ENCODE assay signal across 21 cellular contexts in the genomic region with DNA sequence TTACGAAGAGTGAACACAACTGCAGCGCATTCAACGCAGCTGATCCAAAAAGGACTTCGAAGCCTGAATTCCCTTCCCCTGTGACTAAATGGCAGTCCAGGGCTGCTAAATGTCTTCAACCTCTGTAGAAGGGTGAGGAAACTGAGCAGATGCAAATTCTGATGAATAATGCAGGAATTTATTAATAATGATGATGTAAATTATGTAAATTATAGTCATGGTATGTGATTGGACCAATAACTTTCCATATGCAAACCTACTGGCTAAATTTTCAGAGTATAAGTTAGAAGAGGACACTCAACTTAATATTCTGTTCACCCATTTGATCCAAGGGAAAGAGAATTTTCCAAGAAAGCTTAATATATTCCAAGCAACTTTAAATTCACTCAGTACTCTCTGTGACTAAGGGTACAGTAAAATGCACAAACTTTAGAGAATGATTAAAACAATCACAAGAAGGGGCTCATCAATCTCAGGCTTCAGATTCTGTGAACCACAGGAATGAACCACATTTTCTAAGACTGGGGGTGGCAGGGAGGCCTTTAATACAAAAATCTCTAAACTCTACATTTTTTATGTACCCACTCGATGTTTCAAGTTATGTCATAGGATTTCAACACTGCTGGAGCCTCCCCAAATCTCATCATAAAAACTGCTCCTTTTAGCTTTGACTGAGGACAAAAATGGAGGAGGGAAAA. TPM values are rescaled to one million over a fixed set of nuclear protein-coding genes. Genes with fewer than 3 reads are reported as not detected.
DNase-seq lines count a peak whose midpoint lies in the region; ATAC-seq, FAIRE-seq and TF ChIP-seq lines count a peak whose summit lies in the region.
"Had no signal": no experiment of that assay in that cellular context is flagged by ENCODE, and none has a peak within 500 bp of the region (broad histone marks: within the 10 kb centered on the region; RNA-seq: fewer than 3 reads in every experiment).

No MANE protein-coding gene starts in this region.

- peak overlapping the region; percentile 83 for H3K4me2 ChIP-seq in astrocyte (ENCODE audit: low read length)

- no peaks in the 10 kb centered on the region for H3K27me3 Mint-ChIP-seq in astrocyte (ENCODE audit: low read depth, unreplicated experiment)
- peaks cover 44% of the 10 kb centered on the region for H3K27me3 Mint-ChIP-seq in T-helper 2 cell treated with Interferon-gamma antibody and Interleukin-4, amounts not matched to agents 5 μg/mL and 100 μg/mL, for 36 hours (ENCODE audit: low read depth)

- H3K9me3 Mint-ChIP-seq in astrocyte (ENCODE audit: unreplicated experiment): peaks cover 1% of the 10 kb centered on the region
- no peaks in the 10 kb centered on the region for H3K9me3 Mint-ChIP-seq in T-helper 2 cell treated with Interferon-gamma antibody and Interleukin-4, amounts not matched to agents 5 μg/mL and 100 μg/mL, for 36 hours

- H3K4me3 Mint-ChIP-seq in astrocyte (ENCODE audit: unreplicated experiment): peak overlapping the region; percentile 17
- no peak overlapping the region for H3K4me3 Mint-ChIP-seq in T-helper 2 cell treated with Interferon-gamma antibody and Interleukin-4, amounts not matched to agents 5 μg/mL and 100 μg/mL, for 36 hours

- H3K4me1 Mint-ChIP-seq in astrocyte (ENCODE audit: low read depth, unreplicated experiment): peaks cover 32% of the 10 kb centered on the region
- no peaks in the 10 kb centered on the region for H3K4me1 Mint-ChIP-seq in T-helper 2 cell treated with Interferon-gamma antibody and Interleukin-4, amounts not matched to agents 5 μg/mL and 100 μg/mL, for 36 hours (ENCODE audit: low read depth)

- no peaks in the 10 kb centered on the region for H3K9me3 ChIP-seq in astrocyte (ENCODE audit: insufficient read depth, low read depth, low read length)
- no peaks in the 10 kb centered on the region for H3K9me3 ChIP-seq in iPS-18a (ENCODE audit: control insufficient read depth, low read depth, low read length)
- no peaks in the 10 kb centered on the region for H3K9me3 ChIP-seq in stomach smooth muscle (ENCODE audit: control insufficient read depth in 2 of 2, low read length in 2 of 2)
- H3K9me3 ChIP-seq: gastrocnemius medialis, upper lobe of right lung had no signal

- ATAC-seq in GM21423 (IDR thresholded peaks at IDR 0.05; ENCODE audit: unreplicated experiment): no peak
- ATAC-seq in GM21390 (IDR thresholded peaks at IDR 0.05; ENCODE audit: unreplicated experiment): no peak
- ATAC-seq: gastrocnemius medialis, upper lobe of right lung had no signal

- FAIRE-seq in astrocyte (lab: Jason Lieb, UNC): no peak
- FAIRE-seq: kidney had no signal

- H3K4me3 ChIP-seq in astrocyte (ENCODE audit: insufficient read depth, low read depth, low read length) (no peak overlapping the region), iPS-18a (ENCODE audit: low read length) (peak overlapping the region; percentile 89), stomach smooth muscle (ENCODE audit: low read length in 2 of 2) (peak overlapping the region; percentile 72 to 81)
- H3K4me3 ChIP-seq: gastrocnemius medialis had no signal

- peak overlapping the region; percentile 1 for H3K27ac Mint-ChIP-seq in astrocyte (ENCODE audit: unreplicated experiment)
- no peak overlapping the region for H3K27ac Mint-ChIP-seq in T-helper 2 cell treated with Interferon-gamma antibody and Interleukin-4, amounts not matched to agents 5 μg/mL and 100 μg/mL, for 36 hours

- peak; percentile 8 for DNase-seq in GM04503 (ENCODE audit: low read depth)
- peak; percentile 75 for DNase-seq in astrocyte (ENCODE audit: low read depth)
- no peak for DNase-seq in T-helper 9 cell
- DNase-seq in T-helper 2 cell treated with Interferon-gamma antibody and Interleukin-4, amounts not matched to agents 5 μg/mL and 100 μg/mL, for 36 hours (ENCODE audit: low spot score): no peak
- DNase-seq: activated CD4-positive, alpha-beta T cell treated with anti-CD3 and anti-CD28 coated beads for 1 hour; activated T-cell treated with anti-CD3 and anti-CD28 coated beads, Interleukin-2, amount 50 U/mL, for 1 hour; C1 segment of cervical spinal cord; gastrocnemius medialis; GDM1; H7; KG1; kidney; NCI-H1694; NCI-H524 treated with DMSO at 0.1 percent for 48 hours; T-helper 1 cell; upper lobe of right lung had no signal

- peaks cover 15% of the 10 kb centered on the region for H3K4me1 ChIP-seq in astrocyte (ENCODE audit: insufficient read depth, low read length)
- H3K4me1 ChIP-seq in iPS-18a (ENCODE audit: control insufficient read depth, low read depth, low read length): peaks cover 71% of the 10 kb centered on the region
- peaks cover 50% of the 10 kb centered on the region for H3K4me1 ChIP-seq in stomach smooth muscle (ENCODE audit: control insufficient read depth, insufficient read depth, low read length)

- no peaks in the 10 kb centered on the region for H3K36me3 ChIP-seq in astrocyte (ENCODE audit: insufficient read depth, low read length)
- peaks cover 47% of the 10 kb centered on the region for H3K36me3 ChIP-seq in iPS-18a (ENCODE audit: control insufficient read depth, low read depth, low read length)
- H3K36me3 ChIP-seq in stomach smooth muscle (ENCODE audit: control insufficient read depth in 2 of 2, insufficient read depth in 2 of 2, low read length in 2 of 2): no peaks in the 10 kb centered on the region
- H3K36me3 ChIP-seq: gastrocnemius medialis, upper lobe of right lung had no signal

- peaks cover 3% of the 10 kb centered on the region for H3K79me2 ChIP-seq in astrocyte (ENCODE audit: insufficient read depth, low read length)

- H3K9ac ChIP-seq in astrocyte (ENCODE audit: low read length) (no peak overlapping the region), iPS-18a (ENCODE audit: low read length) (peak overlapping the region; percentile 86), stomach smooth muscle (ENCODE audit: low read length in 2 of 2) (peak overlapping the region in 1 of 2 donors; percentile 80)

- H3K27me3 ChIP-seq in astrocyte (ENCODE audit: insufficient read depth, low read length) (peaks cover 43% of the 10 kb centered on the region), iPS-18a (ENCODE audit: control insufficient read depth, insufficient read depth, low read length) (peaks cover 8% of the 10 kb centered on the region), stomach smooth muscle (ENCODE audit: control insufficient read depth in 1 of 2, insufficient read depth in 2 of 2, low read length in 2 of 2) (no peaks in the 10 kb centered on the region)

- peaks cover 16% of the 10 kb centered on the region for H3K36me3 Mint-ChIP-seq in astrocyte (ENCODE audit: low read depth, unreplicated experiment)
- H3K36me3 Mint-ChIP-seq in T-helper 2 cell treated with Interferon-gamma antibody and Interleukin-4, amounts not matched to agents 5 μg/mL and 100 μg/mL, for 36 hours (ENCODE audit: low read depth): no peaks in the 10 kb centered on the region

- TF ChIP-seq CTCF in astrocyte (IDR thresholded peaks at IDR 0.05; ENCODE audit: insufficient read depth, low read depth, low read length): no peak

- H3K27ac ChIP-seq in astrocyte (ENCODE audit: low read depth, low read length) (no peak overlapping the region), iPS-18a (ENCODE audit: low read length) (no peak overlapping the region), stomach smooth muscle (ENCODE audit: low read length) (peak overlapping the region; percentile 91)
- H3K27ac ChIP-seq: gastrocnemius medialis, upper lobe of right lung had no signal

- H4K20me1 ChIP-seq in astrocyte (ENCODE audit: insufficient read depth, low read length): peaks cover 4% of the 10 kb centered on the region

- no peak overlapping the region for H2AFZ ChIP-seq in astrocyte (ENCODE audit: low read depth, low read length)

RNA-seq across cellular contexts. Expression of gene FGFR2, which starts 3.5 kb away (rescaled TPM):
- total RNA-seq in astrocyte: 10.6 and 11.8 TPM in 2 replicates
- total RNA-seq: mononuclear cell had no signal

Comparison
In these comparisons a context has a peak if more than half of its experiments do, and no peak if none do; other contexts are left out.
1. DNase-seq: peak in GM04503 (single experiment) and astrocyte (single experiment); none in T-helper 9 cell (single experiment) and T-helper 2 cell treated with Interferon-gamma antibody and Interleukin-4, amounts not matched to agents 5 μg/mL and 100 μg/mL, for 36 hours (single experiment).